ENCODE assay signal across 28 cellular contexts in genomic region chr16:260326-260725, GRCh38. TPM values are rescaled to one million over a fixed set of nuclear protein-coding genes. Genes with fewer than 3 reads are reported as not detected.
"Had no signal": no experiment of that assay in that cellular context is flagged by ENCODE, and none has a peak within 500 bp of the region (broad histone marks: within the 10 kb centered on the region; RNA-seq: fewer than 3 reads in every experiment).

No MANE protein-coding gene starts in this region.

- H3K36me3 ChIP-seq: ovary had no signal

- H2AFZ ChIP-seq: hepatocyte had no signal

- ATAC-seq: mucosa of descending colon; naive thymus-derived CD4-positive, alpha-beta T cell; natural killer cell treated with Interleukin-12 subunit alpha and Interleukin-12 subunit beta and Interleukin-15 and Interleukin-18, amount 100 ng/mL, for 72 hours; sciatic nerve; stimulated activated naive B cell treated with anti-CD40 and anti-IgM and Interleukin-4, amounts not matched to agents 10 μg/mL and 1 μg/mL and 100 μg/mL, for 72 hours; stimulated activated naive CD8-positive, alpha-beta T cell treated with anti-CD3 and anti-CD28 coated beads, Interleukin-15, Interleukin-2, amounts not matched to agents 100 U/mL and 50 U/mL, for 24 hours had no signal

- H3K27ac ChIP-seq: hepatocyte, left ventricle myocardium inferior, neutrophil, ovary, right atrium auricular region, skin epidermis, stomach, testis, thyroid gland, transverse colon, upper lobe of left lung, vagina had no signal

- DNase-seq: left ventricle myocardium inferior; midbrain; mucosa of descending colon; naive thymus-derived CD4-positive, alpha-beta T cell; occipital lobe; ovary; stimulated activated CD4-positive, alpha-beta T cell treated with anti-CD3 and anti-CD28 coated beads, Interleukin-12 subunit alpha, Interleukin-12 subunit beta, amount 100 ng/mL, for 4 hours; stimulated activated CD4-positive, alpha-beta T cell treated with anti-CD3 and anti-CD28 coated beads, Interleukin-15, amount 100 ng/mL, for 24 hours; stimulated activated CD4-positive, alpha-beta T cell treated with anti-CD3 and anti-CD28 coated beads, Interleukin-2, amount 100 ng/mL, for 24 hours; stimulated activated CD4-positive, alpha-beta T cell treated with anti-CD3 and anti-CD28 coated beads, Interleukin-4, amount 100 ng/mL, for 1 hour; stimulated activated naive B cell treated with anti-CD40 and anti-IgM and Interleukin-4, amounts not matched to agents 10 μg/mL and 1 μg/mL and 100 μg/mL, for 72 hours; stimulated activated naive CD8-positive, alpha-beta T cell treated with anti-CD3 and anti-CD28 coated beads, Interleukin-15, Interleukin-2, amounts not matched to agents 100 U/mL and 50 U/mL, for 24 hours; stomach; testis; transverse colon had no signal

- H3K4me1 ChIP-seq: left ventricle myocardium inferior, transverse colon, upper lobe of left lung, vagina had no signal

- H3K4me2 ChIP-seq: hepatocyte had no signal

- H3K27me3 ChIP-seq: hepatocyte, neutrophil, ovary, right atrium auricular region, stomach, testis, thyroid gland, transverse colon, upper lobe of left lung, vagina had no signal

- H3K4me3 ChIP-seq: hepatocyte, left ventricle myocardium inferior, mucosa of descending colon, ovary, right atrium auricular region, skin epidermis, stomach, testis, thyroid gland, transverse colon, upper lobe of left lung, vagina had no signal

- H3K79me2 ChIP-seq: hepatocyte had no signal

- H3K9me3 ChIP-seq: left ventricle myocardium inferior, mucosa of descending colon, neutrophil, ovary, right atrium auricular region, stomach, testis, thyroid gland, transverse colon, upper lobe of left lung, vagina had no signal

RNA-seq across cellular contexts. Expression of gene RGS11, which starts 15.4 kb away (rescaled TPM):
- total RNA-seq: kidney epithelial cell; natural killer cell treated with Interleukin-12 subunit alpha and Interleukin-12 subunit beta and Interleukin-15 and Interleukin-18, amount 100 ng/mL, for 72 hours had no signal
- polyA plus RNA-seq: naive thymus-derived CD4-positive, alpha-beta T cell had no signal

RNA-seq across cellular contexts. Expression of gene ARHGDIG, which starts 20.1 kb away (rescaled TPM):
- total RNA-seq: hepatocyte; lower leg skin; natural killer cell treated with Interleukin-12 subunit alpha and Interleukin-12 subunit beta and Interleukin-15 and Interleukin-18, amount 100 ng/mL, for 72 hours; renal cortical epithelial cell; thyroid gland; vagina had no signal
- polyA plus RNA-seq: naive thymus-derived CD4-positive, alpha-beta T cell had no signal

RNA-seq across cellular contexts. Expression of gene PDIA2, which starts 22.6 kb away (rescaled TPM):
- total RNA-seq: hepatocyte; kidney epithelial cell; lung microvascular endothelial cell; natural killer cell treated with Interleukin-12 subunit alpha and Interleukin-12 subunit beta and Interleukin-15 and Interleukin-18, amount 100 ng/mL, for 72 hours; renal cortical epithelial cell; vagina had no signal
- polyA plus RNA-seq: naive thymus-derived CD4-positive, alpha-beta T cell had no signal
